Comparison of ENCODE assay signal across 14 cellular contexts in genomic region chr9:93061260-93061751, GRCh38. TPM values are rescaled to one million over a fixed set of nuclear protein-coding genes. Genes with fewer than 3 reads are reported as not detected.
DNase-seq lines count a peak whose midpoint lies in the region; ATAC-seq, FAIRE-seq and TF ChIP-seq lines count a peak whose summit lies in the region.
"Had no signal": no experiment of that assay in that cellular context is flagged by ENCODE, and none has a peak within 500 bp of the region (broad histone marks: within the 10 kb centered on the region; RNA-seq: fewer than 3 reads in every experiment).

No MANE protein-coding gene starts in this region.

- H3K27me3 ChIP-seq in heart right ventricle, result peaks cover 0 to 19% (median 0%) of the 10 kb centered on the region in 7 donors

- peak overlapping the region; percentile 99 to 100 for H3K27ac Mint-ChIP-seq in T-cell

- no peaks in the 10 kb centered on the region for H3K27me3 Mint-ChIP-seq in T-cell

- peaks cover 24% of the 10 kb centered on the region for H3K36me3 Mint-ChIP-seq in T-cell

- peak overlapping the region; percentile 92 to 93 (median 93) for H3K4me3 Mint-ChIP-seq in T-cell

- POLR2A ChIA-PET in T-cell (lab: Charles Lee), result interaction anchor here in 1 of 2 donors (0.9 kb wide), 1 partner anchor 33 kb away, joined by 5 read pairs; no protein-coding TSS in a partner anchor

- peak; percentile 19 for DNase-seq in left ventricle myocardium superior
- no peak for DNase-seq in heart right ventricle
- DNase-seq in T-cell, result no peak
- peak; percentile 40 for DNase-seq in kidney
- no peak for DNase-seq in NCI-H446 treated with DMSO at 0.1 percent for 48 hours (lab: John Stamatoyannopoulos, UW)
- DNase-seq in DMS 273 treated with DMSO at 0.1 percent for 48 hours (lab: John Stamatoyannopoulos, UW), result no peak
- no peak for DNase-seq in urothelium cell line (ENCODE audit: low spot score)
- no peak for DNase-seq in DMS79 treated with DMSO at 0.1 percent for 48 hours (lab: John Stamatoyannopoulos, UW)
- DNase-seq: caudate nucleus, NCI-H2081, SW 1271 had no signal

- CTCF ChIA-PET in T-cell (lab: Charles Lee), result interaction anchor here (0.5 to 1.1 kb wide), 2 partner anchors 11 to 33 kb away, joined by 5 to 7 read pairs; no protein-coding TSS in a partner anchor

- H3K9me3 Mint-ChIP-seq in T-cell, result no peaks in the 10 kb centered on the region
- H3K9me3 Mint-ChIP-seq: H9 had no signal

- H3K9me3 ChIP-seq in heart right ventricle (no peaks in the 10 kb centered on the region), kidney (ENCODE audit: control insufficient read depth in 1 of 2, low read length in 2 of 2) (no peaks in the 10 kb centered on the region)
- H3K9me3 ChIP-seq: esophagus muscularis mucosa had no signal

- H3K36me3 ChIP-seq in heart right ventricle (no peaks in the 10 kb centered on the region), kidney (ENCODE audit: control insufficient read depth in 1 of 2, insufficient read depth in 2 of 2, low read length in 2 of 2) (no peaks in the 10 kb centered on the region)
- H3K36me3 ChIP-seq: esophagus muscularis mucosa had no signal

- H3K9ac ChIP-seq in kidney (ENCODE audit: low read length in 2 of 2), result peak overlapping the region in 1 of 2 donors; percentile 2

- peaks cover 83 to 89% (median 88%) of the 10 kb centered on the region in 3 donors for H3K4me1 Mint-ChIP-seq in T-cell

- TF ChIP-seq CTCF in heart right ventricle (IDR thresholded peaks at IDR 0.05), result no peak
- no peak for TF ChIP-seq CTCF in kidney (IDR thresholded peaks at IDR 0.05; ENCODE audit: borderline replicate concordance, extremely low read depth, insufficient read depth)

- H3K4me1 ChIP-seq in heart right ventricle (peaks cover 0 to 82% (median 23%) of the 10 kb centered on the region in 9 donors), kidney (ENCODE audit: control insufficient read depth in 1 of 2, insufficient read depth in 1 of 2, low read depth in 1 of 2, low read length in 2 of 2) (peaks cover 16 to 32% of the 10 kb centered on the region in 2 donors)

- ATAC-seq in left ventricle myocardium superior (no peak), heart right ventricle (no peak), T-cell (replicated peaks in 1 of 4) (no peak)
- ATAC-seq: sciatic nerve had no signal

- H3K27ac ChIP-seq in heart right ventricle (peak overlapping the region in 1 of 10 donors; percentile 45), kidney (ENCODE audit: low read depth in 2 of 2, low read length in 2 of 2) (peak overlapping the region; percentile 2 to 71)
- H3K27ac ChIP-seq: esophagus muscularis mucosa had no signal

- WGBS in heart right ventricle, 2 donors, result 89 to 91% methylated on average over 4 of the region's 4 CpGs

- H3K4me3 ChIP-seq in heart right ventricle (no peak overlapping the region), kidney (ENCODE audit: low read length in 2 of 2) (peak overlapping the region in 1 of 2 donors; percentile 2)
- H3K4me3 ChIP-seq: esophagus muscularis mucosa had no signal

- FAIRE-seq in kidney (lab: Jason Lieb, UNC) (no peak), urothelium cell line (lab: Jason Lieb, UNC) (no peak)

- intact Hi-C loops in left ventricle myocardium superior (cut with micrococcal nuclease), result no loop called here
- intact Hi-C loops in heart right ventricle (cut with DNase I), result loop anchor here in 1 of 10 donors (10.0 kb wide), 1 partner anchor 57 kb away; no protein-coding TSS in a partner anchor
- intact Hi-C loops in kidney (cut with DNase I), result no loop called here

RNA-seq across cellular contexts. Expression of gene SUSD3, which starts 2.8 kb away (rescaled TPM):
- total RNA-seq in left ventricle myocardium superior (0.87 TPM), heart right ventricle (1 to 10 TPM in 3 of 10 donors, under 1 TPM in 6, not detected in 1; 0.40 to 2.1 (median 0.79) TPM), T-cell (10 to 100 TPM; 39.6 to 79.2 (median 71.2) TPM), kidney (12.2 TPM)
- polyA plus RNA-seq in heart right ventricle (under 1 TPM; 0.74 to 0.88 TPM), kidney (ENCODE audit: insufficient read depth, low read depth, low replicate concordance) (34.6 TPM)

RNA-seq across cellular contexts. Expression of gene CARD19, which starts 34.7 kb away (rescaled TPM):
- total RNA-seq in left ventricle myocardium superior, result 22.4 TPM
- total RNA-seq in heart right ventricle, result 10 to 100 TPM; 22.3 to 33.7 (median 25.9) TPM
- polyA plus RNA-seq in heart right ventricle, result 10 to 100 TPM; 41.9 to 47.3 TPM
- 10 to 100 TPM; 39.7 to 98.5 (median 72.8) TPM for total RNA-seq in T-cell
- total RNA-seq in kidney, result 44.5 TPM
- 49.3 TPM for polyA plus RNA-seq in kidney (ENCODE audit: insufficient read depth, low read depth, low replicate concordance)

Comparison
In these comparisons a context has a peak if more than half of its experiments do, and no peak if none do; other contexts are left out.
1. DNase-seq: peak in left ventricle myocardium superior (single experiment) and kidney (single experiment); none in heart right ventricle (0 of 2), T-cell (0 of 34), NCI-H446 treated with DMSO at 0.1 percent for 48 hours (single experiment), DMS 273 treated with DMSO at 0.1 percent for 48 hours (single experiment), urothelium cell line (single experiment) and DMS79 treated with DMSO at 0.1 percent for 48 hours (single experiment).